Comparison of ENCODE assay signal across 2 cellular contexts in genomic region chr1:65002508-65003315, GRCh38.
A peak's percentile ranks its signal among the peaks of the same experiment; 100 is the strongest.
TF ChIP-seq lines count a peak whose summit lies in the region.

No MANE protein-coding gene starts in this region.

TF ChIP-seq in HCT116, 20 proteins besides CTCF, POLR2A, EP300 and RAD21:
- TF ChIP-seq EZH2 (IDR thresholded peaks at IDR 0.05) (no peak), TCF7L2 (IDR thresholded peaks at IDR 0.05; ENCODE audit: borderline replicate concordance, extremely low read depth, insufficient read depth, insufficient read length) (no peak), CEBPB (IDR thresholded peaks at IDR 0.05; ENCODE audit: low read depth) (peak; percentile 86), EZH2phosphoT487 (IDR thresholded peaks at IDR 0.05; ENCODE audit: borderline replicate concordance) (no peak), ZBTB33 (IDR thresholded peaks at IDR 0.05; ENCODE audit: extremely low read depth, insufficient replicate concordance, low read length) (no peak), SIN3A (IDR thresholded peaks at IDR 0.05; ENCODE audit: low read depth) (peak; percentile 30; the same call in 1 of the 2 replicates), POLR2AphosphoS5 (IDR thresholded peaks at IDR 0.05; ENCODE audit: low read depth, low read length) (peak; percentile 33; the same call in 1 of the 2 replicates), YY1 (IDR thresholded peaks at IDR 0.05; ENCODE audit: extremely low read depth, insufficient replicate concordance, low read depth, low read length) (no peak), EGR1 (IDR thresholded peaks at IDR 0.05; ENCODE audit: low read depth) (peak; percentile 89), JUND (IDR thresholded peaks at IDR 0.05) (no peak; the same call in 1 of the 2 replicates), MAX (IDR thresholded peaks at IDR 0.05) (peak; percentile 73), CBX3 (IDR thresholded peaks at IDR 0.05; ENCODE audit: low read depth) (peak; percentile 47; the same call in 1 of the 2 replicates), ELF1 (IDR thresholded peaks at IDR 0.05; ENCODE audit: borderline replicate concordance, low read depth) (no peak)
- TF ChIP-seq, protein P1, sequence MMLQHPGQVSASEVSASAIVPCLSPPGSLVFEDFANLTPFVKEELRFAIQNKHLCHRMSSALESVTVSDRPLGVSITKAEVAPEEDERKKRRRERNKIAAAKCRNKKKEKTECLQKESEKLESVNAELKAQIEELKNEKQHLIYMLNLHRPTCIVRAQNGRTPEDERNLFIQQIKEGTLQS (IDR thresholded peaks at IDR 0.05) = no peak
- TF ChIP-seq, protein P2, sequence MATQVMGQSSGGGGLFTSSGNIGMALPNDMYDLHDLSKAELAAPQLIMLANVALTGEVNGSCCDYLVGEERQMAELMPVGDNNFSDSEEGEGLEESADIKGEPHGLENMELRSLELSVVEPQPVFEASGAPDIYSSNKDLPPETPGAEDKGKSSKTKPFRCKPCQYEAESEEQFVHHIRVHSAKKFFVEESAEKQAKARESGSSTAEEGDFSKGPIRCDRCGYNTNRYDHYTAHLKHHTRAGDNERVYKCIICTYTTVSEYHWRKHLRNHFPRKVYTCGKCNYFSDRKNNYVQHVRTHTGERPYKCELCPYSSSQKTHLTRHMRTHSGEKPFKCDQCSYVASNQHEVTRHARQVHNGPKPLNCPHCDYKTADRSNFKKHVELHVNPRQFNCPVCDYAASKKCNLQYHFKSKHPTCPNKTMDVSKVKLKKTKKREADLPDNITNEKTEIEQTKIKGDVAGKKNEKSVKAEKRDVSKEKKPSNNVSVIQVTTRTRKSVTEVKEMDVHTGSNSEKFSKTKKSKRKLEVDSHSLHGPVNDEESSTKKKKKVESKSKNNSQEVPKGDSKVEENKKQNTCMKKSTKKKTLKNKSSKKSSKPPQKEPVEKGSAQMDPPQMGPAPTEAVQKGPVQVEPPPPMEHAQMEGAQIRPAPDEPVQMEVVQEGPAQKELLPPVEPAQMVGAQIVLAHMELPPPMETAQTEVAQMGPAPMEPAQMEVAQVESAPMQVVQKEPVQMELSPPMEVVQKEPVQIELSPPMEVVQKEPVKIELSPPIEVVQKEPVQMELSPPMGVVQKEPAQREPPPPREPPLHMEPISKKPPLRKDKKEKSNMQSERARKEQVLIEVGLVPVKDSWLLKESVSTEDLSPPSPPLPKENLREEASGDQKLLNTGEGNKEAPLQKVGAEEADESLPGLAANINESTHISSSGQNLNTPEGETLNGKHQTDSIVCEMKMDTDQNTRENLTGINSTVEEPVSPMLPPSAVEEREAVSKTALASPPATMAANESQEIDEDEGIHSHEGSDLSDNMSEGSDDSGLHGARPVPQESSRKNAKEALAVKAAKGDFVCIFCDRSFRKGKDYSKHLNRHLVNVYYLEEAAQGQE (IDR thresholded peaks at IDR 0.05; ENCODE audit: low read depth) = no peak

TF ChIP-seq in H1, 55 proteins besides CTCF, POLR2A, EP300 and RAD21 (continues in another document):
- TF ChIP-seq TAF1 (IDR thresholded peaks at IDR 0.05; ENCODE audit: low read depth, low read length) = peak; percentile 49; the same call in 1 of the 2 replicates
- TF ChIP-seq BRCA1 (IDR thresholded peaks at IDR 0.05; ENCODE audit: low read depth, low read length) = no peak
- TF ChIP-seq POLR2AphosphoS5 (IDR thresholded peaks at IDR 0.05; ENCODE audit: low read depth, low read length) = no peak
- peak; percentile 59 for TF ChIP-seq CTBP2 (IDR thresholded peaks at IDR 0.05; ENCODE audit: borderline replicate concordance, insufficient read depth, insufficient read length, low read length)
- TF ChIP-seq PHF8 (conservative IDR thresholded peaks at IDR 0.05; ENCODE audit: low read depth, low read length) = peak; percentile 54
- TF ChIP-seq TBP (IDR thresholded peaks at IDR 0.05; ENCODE audit: low read depth, low read length) = no peak
- TF ChIP-seq EGR1 (IDR thresholded peaks at IDR 0.05; ENCODE audit: borderline replicate concordance, low read depth, low read length) = peak; percentile 33; the same call in 1 of the 2 replicates
- no peak for TF ChIP-seq SIRT6 (IDR thresholded peaks at IDR 0.05; ENCODE audit: low read length)
- TF ChIP-seq SRF (IDR thresholded peaks at IDR 0.05; ENCODE audit: low read depth, low read length) = no peak
- TF ChIP-seq SIN3A (conservative IDR thresholded peaks at IDR 0.05 in 1 of 2, IDR thresholded peaks at IDR 0.05 in 1 of 2; ENCODE audit: low read depth in 1 of 2, low read length in 2 of 2) = peak; percentile 3 to 53; a peak in 1 of 4 replicates
- TF ChIP-seq POU5F1 (IDR thresholded peaks at IDR 0.05; ENCODE audit: low read depth, low read length) = no peak
- TF ChIP-seq YY1 (IDR thresholded peaks at IDR 0.05; ENCODE audit: low read depth, low read length) = no peak
- no peak for TF ChIP-seq CBX8 (IDR thresholded peaks at IDR 0.05; ENCODE audit: borderline replicate concordance, low read depth, low read length)
- TF ChIP-seq SP4 (IDR thresholded peaks at IDR 0.05; ENCODE audit: low read length) = no peak
- no peak for TF ChIP-seq TEAD4 (IDR thresholded peaks at IDR 0.05; ENCODE audit: low read depth, low read length)
- no peak; the same call in 1 of the 2 replicates for TF ChIP-seq RBBP5 (IDR thresholded peaks at IDR 0.05; ENCODE audit: borderline replicate concordance, low read depth, low read length)
- TF ChIP-seq BCL11A (IDR thresholded peaks at IDR 0.05; ENCODE audit: low read depth in 2 of 2, low read length in 2 of 2) = no peak
- peak; percentile 68 for TF ChIP-seq EZH2 (IDR thresholded peaks at IDR 0.05; ENCODE audit: low read depth, low read length, severe bottlenecking)
- TF ChIP-seq, protein P3, sequence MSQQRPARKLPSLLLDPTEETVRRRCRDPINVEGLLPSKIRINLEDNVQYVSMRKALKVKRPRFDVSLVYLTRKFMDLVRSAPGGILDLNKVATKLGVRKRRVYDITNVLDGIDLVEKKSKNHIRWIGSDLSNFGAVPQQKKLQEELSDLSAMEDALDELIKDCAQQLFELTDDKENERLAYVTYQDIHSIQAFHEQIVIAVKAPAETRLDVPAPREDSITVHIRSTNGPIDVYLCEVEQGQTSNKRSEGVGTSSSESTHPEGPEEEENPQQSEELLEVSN (IDR thresholded peaks at IDR 0.05) = peak; percentile 89
- TF ChIP-seq MAX (IDR thresholded peaks at IDR 0.05) = peak; percentile 68
- TF ChIP-seq RFX5 (IDR thresholded peaks at IDR 0.05; ENCODE audit: borderline replicate concordance, low read depth, low read length) = no peak
- TF ChIP-seq GTF2F1 (IDR thresholded peaks at IDR 0.05; ENCODE audit: borderline replicate concordance, low read depth, low read length) = no peak
- TF ChIP-seq RNF2 (IDR thresholded peaks at IDR 0.05; ENCODE audit: borderline replicate concordance, low read depth, low read length, missing control alignments, poor library complexity, severe bottlenecking) = no peak
- TF ChIP-seq KDM5A (IDR thresholded peaks at IDR 0.05; ENCODE audit: low read length) = no peak
- no peak for TF ChIP-seq CBX5 (IDR thresholded peaks at IDR 0.05; ENCODE audit: low read depth, low read length)
- no peak for TF ChIP-seq SP1 (IDR thresholded peaks at IDR 0.05; ENCODE audit: low read depth, low read length)
- 0 out of 2 replicates have a peak, but pooled peaks have one; percentile 56 for TF ChIP-seq GABPA (IDR thresholded peaks at IDR 0.05; ENCODE audit: borderline replicate concordance, insufficient read depth, low read length)
- TF ChIP-seq NRF1 (IDR thresholded peaks at IDR 0.05; ENCODE audit: low read depth, low read length) = no peak
- no peak for TF ChIP-seq MAFK (IDR thresholded peaks at IDR 0.05; ENCODE audit: low read depth, low read length)
- TF ChIP-seq KDM1A (IDR thresholded peaks at IDR 0.05; ENCODE audit: borderline replicate concordance, low read length) = no peak; the same call in 1 of the 2 replicates
- no peak for TF ChIP-seq ATF2 (IDR thresholded peaks at IDR 0.05; ENCODE audit: low read length)
- peak; percentile 47; the same call in 1 of the 2 replicates for TF ChIP-seq CREB1 (IDR thresholded peaks at IDR 0.05)
- peak; percentile 31; the same call in 1 of the 2 replicates for TF ChIP-seq SUZ12 (IDR thresholded peaks at IDR 0.05; ENCODE audit: low read length)
- TF ChIP-seq HDAC2 (IDR thresholded peaks at IDR 0.05; ENCODE audit: borderline replicate concordance in 1 of 2, low read depth in 2 of 2, low read length in 2 of 2) = 0 out of 4 replicates have a peak, but pooled peaks of 1 of the 2 experiments have one; percentile 50
- peak; percentile 68 for TF ChIP-seq JUND (IDR thresholded peaks at IDR 0.05; ENCODE audit: low read length)
- peak; percentile 75 for TF ChIP-seq ASH2L (IDR thresholded peaks at IDR 0.05; ENCODE audit: low read length)
- peak; percentile 88 for TF ChIP-seq CEBPB (IDR thresholded peaks at IDR 0.05; ENCODE audit: low read depth, low read length)
- TF ChIP-seq CHD7 (IDR thresholded peaks at IDR 0.05; ENCODE audit: insufficient replicate concordance, low read length) = no peak
- no peak for TF ChIP-seq TCF12 (IDR thresholded peaks at IDR 0.05; ENCODE audit: low read depth, low read length)
- TF ChIP-seq, protein P1 (IDR thresholded peaks at IDR 0.05; ENCODE audit: insufficient read depth, low read depth, low read length) = no peak
- no peak for TF ChIP-seq JUN (IDR thresholded peaks at IDR 0.05; ENCODE audit: low read depth, low read length)
